9 cellular contexts compared by ENCODE assay signal in the genomic region with DNA sequence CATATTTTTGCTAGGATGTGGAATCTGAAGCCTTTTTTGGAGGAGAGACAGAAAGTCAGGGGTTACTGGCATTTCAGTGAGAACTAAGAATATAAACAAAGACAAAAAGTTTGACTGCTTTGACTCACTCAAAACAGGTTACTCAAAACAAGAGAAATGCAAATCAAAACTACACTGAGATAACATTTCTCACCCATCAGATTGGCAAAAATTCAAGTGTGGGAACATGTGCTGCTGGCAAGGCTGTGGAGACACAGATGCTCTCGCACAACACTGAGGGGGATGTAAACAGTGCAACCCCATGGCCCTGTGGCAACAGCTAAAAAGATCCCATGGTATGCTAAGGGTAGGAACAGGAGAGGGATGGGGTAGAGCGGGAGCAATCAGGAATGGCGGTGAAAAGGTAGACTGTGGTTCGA.
DNase-seq lines count a peak whose midpoint lies in the region; ATAC-seq and TF ChIP-seq lines count a peak whose summit lies in the region.
"Had no signal": no experiment of that assay in that cellular context is flagged by ENCODE, and none has a peak within 500 bp of the region (broad histone marks: within the 10 kb centered on the region; RNA-seq: fewer than 3 reads in every experiment).

No MANE protein-coding gene starts in this region.

- DNase-seq in activated naive CD4-positive, alpha-beta T cell treated with Interleukin-2 at 50 U/mL for 16 hours: peak; percentile 19
- no peak for DNase-seq in activated naive CD4-positive, alpha-beta T cell treated with anti-CD3 and anti-CD28 coated beads, Interleukin-2, amount 10 ng/mL, durations not matched to agents 7 days and 5 days
- DNase-seq in T-helper 2 cell treated with Interferon-gamma antibody and Interleukin-4, amounts not matched to agents 5 μg/mL and 100 μg/mL, for 36 hours (ENCODE audit: low spot score): peak; percentile 52
- no peak for DNase-seq in stimulated activated naive B cell treated with anti-CD40 and anti-IgM and Interleukin-4, amounts not matched to agents 10 μg/mL and 1 μg/mL and 100 μg/mL, for 72 hours
- DNase-seq in glutamatergic neuron (no peak), COLO668 (lab: John Stamatoyannopoulos, UW; ENCODE audit: unreplicated experiment) (no peak), progenitor cell of endocrine pancreas (ENCODE audit: low spot score, unreplicated experiment) (no peak)
- DNase-seq: COR-L47 had no signal

- ATAC-seq in HG02642 (IDR thresholded peaks at IDR 0.05; ENCODE audit: poor library complexity, unreplicated experiment): peak; percentile 76
- ATAC-seq in stimulated activated naive B cell treated with anti-CD40 and anti-IgM and Interleukin-4, amounts not matched to agents 10 μg/mL and 1 μg/mL and 100 μg/mL, for 72 hours (replicated peaks): peak; percentile 65 to 81

- no peak overlapping the region for H3K4me3 Mint-ChIP-seq in activated naive CD4-positive, alpha-beta T cell treated with anti-CD3 and anti-CD28 coated beads, Interleukin-2, amount 10 ng/mL, durations not matched to agents 7 days and 5 days
- H3K4me3 Mint-ChIP-seq in T-helper 2 cell treated with Interferon-gamma antibody and Interleukin-4, amounts not matched to agents 5 μg/mL and 100 μg/mL, for 36 hours: peak overlapping the region; percentile 13
- no peak overlapping the region for H3K4me3 Mint-ChIP-seq in stimulated activated naive B cell treated with anti-CD40 and anti-IgM and Interleukin-4, amounts not matched to agents 10 μg/mL and 1 μg/mL and 100 μg/mL, for 72 hours
- H3K4me3 Mint-ChIP-seq in glutamatergic neuron (ENCODE audit: unreplicated experiment) (no peak overlapping the region), progenitor cell of endocrine pancreas (ENCODE audit: low read depth) (no peak overlapping the region)

- no peaks in the 10 kb centered on the region for H3K9me3 Mint-ChIP-seq in activated naive CD4-positive, alpha-beta T cell treated with anti-CD3 and anti-CD28 coated beads, Interleukin-2, amount 10 ng/mL, durations not matched to agents 7 days and 5 days
- no peaks in the 10 kb centered on the region for H3K9me3 Mint-ChIP-seq in T-helper 2 cell treated with Interferon-gamma antibody and Interleukin-4, amounts not matched to agents 5 μg/mL and 100 μg/mL, for 36 hours
- H3K9me3 Mint-ChIP-seq in stimulated activated naive B cell treated with anti-CD40 and anti-IgM and Interleukin-4, amounts not matched to agents 10 μg/mL and 1 μg/mL and 100 μg/mL, for 72 hours: peaks cover 0 to 1% of the 10 kb centered on the region in 2 donors
- H3K9me3 Mint-ChIP-seq in glutamatergic neuron (ENCODE audit: unreplicated experiment) (no peaks in the 10 kb centered on the region), progenitor cell of endocrine pancreas (ENCODE audit: low read depth) (no peaks in the 10 kb centered on the region)

- peaks cover 2% of the 10 kb centered on the region for H3K36me3 Mint-ChIP-seq in activated naive CD4-positive, alpha-beta T cell treated with anti-CD3 and anti-CD28 coated beads, Interleukin-2, amount 10 ng/mL, durations not matched to agents 7 days and 5 days
- peaks cover 2% of the 10 kb centered on the region for H3K36me3 Mint-ChIP-seq in T-helper 2 cell treated with Interferon-gamma antibody and Interleukin-4, amounts not matched to agents 5 μg/mL and 100 μg/mL, for 36 hours (ENCODE audit: low read depth)
- H3K36me3 Mint-ChIP-seq in stimulated activated naive B cell treated with anti-CD40 and anti-IgM and Interleukin-4, amounts not matched to agents 10 μg/mL and 1 μg/mL and 100 μg/mL, for 72 hours: peaks cover 2 to 3% of the 10 kb centered on the region in 2 donors
- no peaks in the 10 kb centered on the region for H3K36me3 Mint-ChIP-seq in glutamatergic neuron (ENCODE audit: unreplicated experiment)
- no peaks in the 10 kb centered on the region for H3K36me3 Mint-ChIP-seq in progenitor cell of endocrine pancreas (ENCODE audit: insufficient read depth)

- TF ChIP-seq CTCF in glutamatergic neuron (IDR thresholded peaks at IDR 0.05; ENCODE audit: partially characterized antibody, unreplicated experiment) (no peak), progenitor cell of endocrine pancreas (IDR thresholded peaks at IDR 0.05; ENCODE audit: unreplicated experiment) (no peak)

- CTCF ChIA-PET in activated naive CD4-positive, alpha-beta T cell treated with anti-CD3 and anti-CD28 coated beads, Interleukin-2, amount 10 ng/mL, durations not matched to agents 7 days and 5 days (lab: Charles Lee): no interaction called here

- H3K27me3 Mint-ChIP-seq in activated naive CD4-positive, alpha-beta T cell treated with anti-CD3 and anti-CD28 coated beads, Interleukin-2, amount 10 ng/mL, durations not matched to agents 7 days and 5 days: no peaks in the 10 kb centered on the region
- H3K27me3 Mint-ChIP-seq in T-helper 2 cell treated with Interferon-gamma antibody and Interleukin-4, amounts not matched to agents 5 μg/mL and 100 μg/mL, for 36 hours (ENCODE audit: low read depth): no peaks in the 10 kb centered on the region
- H3K27me3 Mint-ChIP-seq in stimulated activated naive B cell treated with anti-CD40 and anti-IgM and Interleukin-4, amounts not matched to agents 10 μg/mL and 1 μg/mL and 100 μg/mL, for 72 hours: no peaks in the 10 kb centered on the region
- H3K27me3 Mint-ChIP-seq in glutamatergic neuron (ENCODE audit: unreplicated experiment): no peaks in the 10 kb centered on the region
- H3K27me3 Mint-ChIP-seq in progenitor cell of endocrine pancreas: no peaks in the 10 kb centered on the region

- H3K27ac Mint-ChIP-seq in activated naive CD4-positive, alpha-beta T cell treated with anti-CD3 and anti-CD28 coated beads, Interleukin-2, amount 10 ng/mL, durations not matched to agents 7 days and 5 days: no peak overlapping the region
- H3K27ac Mint-ChIP-seq in T-helper 2 cell treated with Interferon-gamma antibody and Interleukin-4, amounts not matched to agents 5 μg/mL and 100 μg/mL, for 36 hours: peak overlapping the region; percentile 52
- H3K27ac Mint-ChIP-seq in stimulated activated naive B cell treated with anti-CD40 and anti-IgM and Interleukin-4, amounts not matched to agents 10 μg/mL and 1 μg/mL and 100 μg/mL, for 72 hours: no peak overlapping the region
- H3K27ac Mint-ChIP-seq in glutamatergic neuron (ENCODE audit: unreplicated experiment) (no peak overlapping the region), progenitor cell of endocrine pancreas (no peak overlapping the region)

- peaks cover 17% of the 10 kb centered on the region for H3K4me1 Mint-ChIP-seq in activated naive CD4-positive, alpha-beta T cell treated with anti-CD3 and anti-CD28 coated beads, Interleukin-2, amount 10 ng/mL, durations not matched to agents 7 days and 5 days
- peaks cover 33% of the 10 kb centered on the region for H3K4me1 Mint-ChIP-seq in T-helper 2 cell treated with Interferon-gamma antibody and Interleukin-4, amounts not matched to agents 5 μg/mL and 100 μg/mL, for 36 hours (ENCODE audit: low read depth)
- peaks cover 19 to 26% of the 10 kb centered on the region in 2 donors for H3K4me1 Mint-ChIP-seq in stimulated activated naive B cell treated with anti-CD40 and anti-IgM and Interleukin-4, amounts not matched to agents 10 μg/mL and 1 μg/mL and 100 μg/mL, for 72 hours
- H3K4me1 Mint-ChIP-seq in glutamatergic neuron (ENCODE audit: low read depth, unreplicated experiment) (peaks cover 4% of the 10 kb centered on the region), progenitor cell of endocrine pancreas (ENCODE audit: low read depth) (peaks cover 7% of the 10 kb centered on the region)

Comparison
In these comparisons a context has a peak if more than half of its experiments do, and no peak if none do; other contexts are left out.
1. DNase-seq: peak in activated naive CD4-positive, alpha-beta T cell treated with Interleukin-2 at 50 U/mL for 16 hours (single experiment) and T-helper 2 cell treated with Interferon-gamma antibody and Interleukin-4, amounts not matched to agents 5 μg/mL and 100 μg/mL, for 36 hours (single experiment); none in activated naive CD4-positive, alpha-beta T cell treated with anti-CD3 and anti-CD28 coated beads, Interleukin-2, amount 10 ng/mL, durations not matched to agents 7 days and 5 days (single experiment), stimulated activated naive B cell treated with anti-CD40 and anti-IgM and Interleukin-4, amounts not matched to agents 10 μg/mL and 1 μg/mL and 100 μg/mL, for 72 hours (single experiment), glutamatergic neuron (single experiment), COLO668 (single experiment) and progenitor cell of endocrine pancreas (single experiment).